ENCODE assay signal across 12 cellular contexts in genomic region chr5:98214240-98215051, GRCh38.
A peak's percentile ranks its signal among the peaks of the same experiment; 100 is the strongest.
DNase-seq lines count a peak whose midpoint lies in the region; ATAC-seq, FAIRE-seq and TF ChIP-seq lines count a peak whose summit lies in the region.
"Had no signal": no experiment of that assay in that cellular context is flagged by ENCODE, and none has a peak within 500 bp of the region (broad histone marks: within the 10 kb centered on the region; RNA-seq: fewer than 3 reads in every experiment).

No MANE protein-coding gene starts in this region.

- no peak overlapping the region for H2BK20ac ChIP-seq in H9 (ENCODE audit: low read depth, low read length, poor library complexity, severe bottlenecking)

- 60 to 73% (median 62%) methylated on average over 7 of the region's 7 CpGs for WGBS in heart left ventricle, 4 donors
- 57 to 76% (median 68%) methylated on average over 7 of the region's 7 CpGs for WGBS in stomach, 5 donors
- WGBS in H9 (ENCODE audit: extremely low coverage, insufficient read length, low lambda C conversion rate), result no CpG with 5 or more reads among the region's 7 CpGs

- H4K5ac ChIP-seq in H9 (ENCODE audit: insufficient read length, low read depth, low read length), result no peak overlapping the region

- H3K9me3 ChIP-seq in heart left ventricle, result no peaks in the 10 kb centered on the region
- H3K9me3 ChIP-seq in stomach, result no peaks in the 10 kb centered on the region
- no peaks in the 10 kb centered on the region for H3K9me3 ChIP-seq in H9 (ENCODE audit: control insufficient read depth, low read depth, low read length)

- H3K4me3 ChIP-seq in heart left ventricle, result no peak overlapping the region
- H3K4me3 ChIP-seq in stomach, result no peak overlapping the region
- H3K4me3 ChIP-seq: lung had no signal

- TF ChIP-seq EP300 in stomach (IDR thresholded peaks at IDR 0.05), result no peak

- no peak for FAIRE-seq in urothelium cell line (lab: Jason Lieb, UNC)

- H3K27ac Mint-ChIP-seq in glutamatergic neuron (ENCODE audit: unreplicated experiment) (peak overlapping the region; percentile 25), H9 (no peak overlapping the region)
- H3K27ac Mint-ChIP-seq: activated naive CD4-positive, alpha-beta T cell treated with anti-CD3 and anti-CD28 coated beads, Interleukin-2, amount 10 ng/mL, durations not matched to agents 7 days and 5 days had no signal

- ATAC-seq in heart left ventricle, result peak in 2 of 4 donors; percentile 50 to 71
- ATAC-seq in Right ventricle myocardium inferior, result no peak
- ATAC-seq in GM18498 (IDR thresholded peaks at IDR 0.05; ENCODE audit: unreplicated experiment), result no peak

- no peaks in the 10 kb centered on the region for H3K27me3 ChIP-seq in heart left ventricle
- no peaks in the 10 kb centered on the region for H3K27me3 ChIP-seq in stomach
- H3K27me3 ChIP-seq in H9 (ENCODE audit: insufficient read depth, low read length), result no peaks in the 10 kb centered on the region

- H3K4me1 Mint-ChIP-seq in glutamatergic neuron (ENCODE audit: low read depth, unreplicated experiment) (peaks cover 32% of the 10 kb centered on the region), H9 (peaks cover 0 to 4% of the 10 kb centered on the region in 2 experiments; a peak in 1 of 4 replicates)
- H3K4me1 Mint-ChIP-seq: neural crest cell had no signal

- POLR2A ChIA-PET in RWPE1 (lab: Yijun Ruan, JAX; ENCODE audit: low non-redundant PET), result no interaction called here

- no peak overlapping the region for H2BK120ac ChIP-seq in H9 (ENCODE audit: low read depth, low read length, poor library complexity, severe bottlenecking)

- H4K20me1 ChIP-seq in H9 (ENCODE audit: control insufficient read depth, insufficient read depth, insufficient read length), result no peaks in the 10 kb centered on the region

- no peak overlapping the region for H3K18ac ChIP-seq in H9 (ENCODE audit: insufficient read length, low read depth, low read length)

- peaks cover 0 to 6% (median 0%) of the 10 kb centered on the region in 12 donors for H3K4me1 ChIP-seq in heart left ventricle
- H3K4me1 ChIP-seq in stomach, result no peaks in the 10 kb centered on the region
- H3K4me1 ChIP-seq in H9 (ENCODE audit: insufficient read depth, low read length), result no peaks in the 10 kb centered on the region

- TF ChIP-seq POLR2A in heart left ventricle (IDR thresholded peaks at IDR 0.05) (no peak), stomach (IDR thresholded peaks at IDR 0.05) (no peak)

- no peak overlapping the region for H2AK5ac ChIP-seq in H9 (ENCODE audit: insufficient read length, low read length)

- H3K9me3 Mint-ChIP-seq in glutamatergic neuron (ENCODE audit: unreplicated experiment) (peaks cover 10% of the 10 kb centered on the region), H9 (no peaks in the 10 kb centered on the region)
- H3K9me3 Mint-ChIP-seq: activated naive CD4-positive, alpha-beta T cell treated with anti-CD3 and anti-CD28 coated beads, Interleukin-2, amount 10 ng/mL, durations not matched to agents 7 days and 5 days had no signal

- no peak overlapping the region for H2BK5ac ChIP-seq in H9 (ENCODE audit: insufficient read length, low read length)

- H3K79me1 ChIP-seq in H9 (ENCODE audit: insufficient read depth, low read depth, low read length, poor library complexity, severe bottlenecking), result no peaks in the 10 kb centered on the region

- DNase-seq in heart left ventricle (peak; percentile 12 to 54 (median 33)), Right ventricle myocardium inferior (ENCODE audit: missing footprints) (no peak), RWPE1 (ENCODE audit: low spot score) (no peak), glutamatergic neuron (peak; percentile 67), urothelium cell line (ENCODE audit: low spot score) (peak; percentile 32), stomach (no peak), H9 (no peak)
- DNase-seq: activated naive CD4-positive, alpha-beta T cell treated with anti-CD3 and anti-CD28 coated beads, Interleukin-2, amount 10 ng/mL, durations not matched to agents 7 days and 5 days; NCI-H2171 had no signal

- no peaks in the 10 kb centered on the region for H3K36me3 Mint-ChIP-seq in glutamatergic neuron (ENCODE audit: unreplicated experiment)
- no peaks in the 10 kb centered on the region for H3K36me3 Mint-ChIP-seq in H9 (ENCODE audit: insufficient read depth in 1 of 3, low read depth in 3 of 3)
- H3K36me3 Mint-ChIP-seq: activated naive CD4-positive, alpha-beta T cell treated with anti-CD3 and anti-CD28 coated beads, Interleukin-2, amount 10 ng/mL, durations not matched to agents 7 days and 5 days had no signal

- H3K14ac ChIP-seq in H9 (ENCODE audit: insufficient read depth, low read length), result no peak overlapping the region

- no peak overlapping the region for H2AFZ ChIP-seq in H9 (ENCODE audit: low read length)

- H3K4me3 Mint-ChIP-seq in glutamatergic neuron (ENCODE audit: unreplicated experiment), result peak overlapping the region; percentile 28
- H3K4me3 Mint-ChIP-seq in H9, result no peak overlapping the region
- H3K4me3 Mint-ChIP-seq: activated naive CD4-positive, alpha-beta T cell treated with anti-CD3 and anti-CD28 coated beads, Interleukin-2, amount 10 ng/mL, durations not matched to agents 7 days and 5 days; neural crest cell had no signal

- H4K8ac ChIP-seq in H9 (replicated peaks; ENCODE audit: insufficient read length, low read depth, low read length), result no peak overlapping the region

- H3K9ac ChIP-seq in H9 (ENCODE audit: extremely low read depth, insufficient read length, low read length), result no peak overlapping the region

- no peak overlapping the region for H3K23ac ChIP-seq in H9 (ENCODE audit: insufficient read length, low read depth, low read length)

- CTCF ChIA-PET in RWPE1 (lab: Yijun Ruan, JAX), result no interaction called here

- H2BK12ac ChIP-seq in H9 (ENCODE audit: insufficient read length, low read depth, low read length), result no peak overlapping the region

- intact Hi-C loops in heart left ventricle (cut with DNase I), result no loop called here
- intact Hi-C loops in Right ventricle myocardium inferior (cut with DNase I), result no loop called here
- intact Hi-C loops in stomach (cut with DNase I; ENCODE audit: low total_unique reads), result no loop called here

- H3K4ac ChIP-seq in H9 (ENCODE audit: low read depth, low read length), result no peak overlapping the region

- no peak overlapping the region for H3K4me2 ChIP-seq in H9 (ENCODE audit: insufficient read depth, insufficient read length, low read length)

- H3K27ac ChIP-seq in heart left ventricle (peak overlapping the region in 1 of 12 donors; percentile 35), RWPE1 (peak overlapping the region; percentile 75), stomach (no peak overlapping the region), H9 (ENCODE audit: insufficient read length, low read depth, low read length) (no peak overlapping the region)

- no peaks in the 10 kb centered on the region for H3K23me2 ChIP-seq in H9 (ENCODE audit: insufficient read length, low read depth, low read length, poor library complexity, severe bottlenecking)

- H4K91ac ChIP-seq in H9 (ENCODE audit: insufficient read length, low read depth, low read length), result no peak overlapping the region

- no peak overlapping the region for H3T11ph ChIP-seq in H9 (ENCODE audit: low read length)

- no peaks in the 10 kb centered on the region for H3K36me3 ChIP-seq in heart left ventricle
- H3K36me3 ChIP-seq in stomach, result no peaks in the 10 kb centered on the region

- H3K27me3 Mint-ChIP-seq in glutamatergic neuron (ENCODE audit: unreplicated experiment) (peaks cover 7% of the 10 kb centered on the region), H9 (ENCODE audit: low read depth) (no peaks in the 10 kb centered on the region)
- H3K27me3 Mint-ChIP-seq: activated naive CD4-positive, alpha-beta T cell treated with anti-CD3 and anti-CD28 coated beads, Interleukin-2, amount 10 ng/mL, durations not matched to agents 7 days and 5 days had no signal

- no peak overlapping the region for H2BK15ac ChIP-seq in H9 (ENCODE audit: low read depth, low read length)

- no peaks in the 10 kb centered on the region for H3K79me2 ChIP-seq in H9 (ENCODE audit: insufficient read depth, low read length)

- H3K56ac ChIP-seq in H9 (ENCODE audit: insufficient read length, low read depth, low read length), result no peak overlapping the region

- no peak for TF ChIP-seq CTCF in heart left ventricle (IDR thresholded peaks at IDR 0.05)
- TF ChIP-seq CTCF in RWPE1 (conservative IDR thresholded peaks at IDR 0.05; ENCODE audit: low read depth), result no peak
- TF ChIP-seq CTCF in glutamatergic neuron (IDR thresholded peaks at IDR 0.05; ENCODE audit: partially characterized antibody, unreplicated experiment), result no peak
- TF ChIP-seq CTCF in stomach (IDR thresholded peaks at IDR 0.05), result no peak
- no peak for TF ChIP-seq CTCF in H9 (conservative IDR thresholded peaks at IDR 0.05)

Comparison
In these comparisons a context has a peak if more than half of its experiments do, and no peak if none do; other contexts are left out.
1. DNase-seq: peak in heart left ventricle (5 of 5), glutamatergic neuron (single experiment) and urothelium cell line (single experiment); none in Right ventricle myocardium inferior (single experiment), RWPE1 (single experiment), stomach (single experiment) and H9 (single experiment).